24 cellular contexts compared by ENCODE assay signal in the genomic region with DNA sequence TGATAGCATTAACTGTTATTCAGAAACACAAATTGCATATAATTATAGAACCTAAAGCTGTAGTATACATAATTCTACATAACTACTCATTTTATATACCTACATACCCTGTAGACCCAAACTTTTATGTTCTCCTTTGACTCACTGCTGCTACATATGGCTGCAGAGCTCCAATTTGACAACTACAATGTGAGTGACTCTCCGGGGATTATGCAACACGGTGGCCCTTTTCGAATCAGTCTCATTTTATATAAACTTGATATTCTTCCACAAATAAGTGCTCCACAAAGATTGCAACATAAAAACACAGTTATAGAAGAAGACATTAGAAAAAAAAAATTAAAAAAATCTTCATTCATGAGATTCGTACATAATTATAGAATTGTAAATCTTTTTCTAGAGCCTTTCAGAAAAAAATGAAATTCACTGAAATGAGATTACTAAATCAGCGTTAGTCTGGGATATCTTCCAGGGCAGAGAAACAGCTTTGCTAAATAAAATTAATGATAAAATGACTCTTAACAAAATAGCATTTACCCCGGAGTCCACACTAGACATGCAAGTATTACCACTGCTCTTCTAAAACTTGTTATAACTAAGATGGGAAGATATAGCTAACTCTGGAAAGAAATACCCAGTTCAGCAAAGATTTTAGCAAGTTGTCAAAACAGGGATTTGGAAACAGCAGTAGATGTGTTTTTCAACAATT.
"Had no signal": no experiment of that assay in that cellular context is flagged by ENCODE, and none has a peak within 500 bp of the region (broad histone marks: within the 10 kb centered on the region; RNA-seq: fewer than 3 reads in every experiment).

No MANE protein-coding gene starts in this region.

- DNase-seq: activated CD4-positive, alpha-beta T cell treated with anti-CD3 and anti-CD28 coated beads for 1 hour; activated CD8-positive, alpha-beta memory T cell treated with anti-CD3 and anti-CD28 coated beads for 24 hours; activated CD8-positive, alpha-beta memory T cell treated with anti-CD3 and anti-CD28 coated beads, Interleukin-2, amount 50 U/mL, for 48 hours; activated effector memory CD4-positive, alpha-beta T cell treated with Interleukin-2 at 50 U/mL for 16 hours; activated T-cell treated with anti-CD3 and anti-CD28 coated beads, Interleukin-2, amount 50 U/mL, for 48 hours; adrenal gland; effector CD4-positive, alpha-beta T cell; foreskin melanocyte; hypothalamus; nephron progenitor cell; nucleus accumbens; posterior cingulate gyrus; stimulated activated CD4-positive, alpha-beta T cell treated with anti-CD3 and anti-CD28 coated beads, Interleukin-12 subunit alpha, Interleukin-12 subunit beta, amount 100 ng/mL, for 4 hours; stimulated activated CD4-positive, alpha-beta T cell treated with anti-CD3 and anti-CD28 coated beads, Interleukin-1b, Interleukin-23, amount 100 ng/mL, for 48 hours; stimulated activated CD8-positive, alpha-beta memory T cell treated with anti-CD3 and anti-CD28 coated beads, Interleukin-4, amount 100 ng/mL, for 48 hours; stimulated activated naive CD4-positive, alpha-beta T cell; T-helper 2 cell; WERI-Rb-1 had no signal

- H3K9me3 ChIP-seq: adrenal gland, breast epithelium, tibial nerve had no signal

- H3K4me3 ChIP-seq: adrenal gland, breast epithelium, lung, tibial nerve had no signal

- H3K4me1 ChIP-seq: adrenal gland, breast epithelium had no signal

- H3K36me3 ChIP-seq: adrenal gland, breast epithelium, tibial nerve had no signal

- H3K27ac ChIP-seq: adrenal gland, breast epithelium, tibial nerve, WERI-Rb-1 had no signal

- FAIRE-seq: astrocyte, keratinocyte, urothelium cell line had no signal

- H3K27me3 ChIP-seq: adrenal gland, breast epithelium, tibial nerve had no signal
